1 cellular context compared by ENCODE assay signal in the genomic region with DNA sequence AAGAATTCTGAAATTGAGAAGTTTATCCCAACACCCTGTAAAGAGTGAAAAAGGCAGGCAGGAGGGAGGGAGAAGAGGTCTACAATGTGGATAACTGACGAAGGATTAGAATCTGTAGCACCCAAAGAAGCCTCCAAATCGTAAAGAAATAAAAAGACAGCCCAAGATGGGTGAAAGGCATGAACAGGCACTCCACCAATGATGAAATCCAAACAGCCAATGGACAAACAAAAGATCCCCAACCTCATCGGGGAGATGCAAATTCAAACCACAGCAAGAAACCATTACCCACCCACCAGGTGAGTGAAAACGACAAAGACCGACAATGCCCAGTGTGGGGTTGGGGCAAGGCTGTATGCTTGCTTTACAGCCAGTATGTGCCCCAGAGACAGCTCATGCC.
TF ChIP-seq lines count a peak whose summit lies in the region.

No MANE protein-coding gene starts in this region.

TF ChIP-seq in GM23338, 12 proteins besides CTCF, POLR2A, EP300 and RAD21 (continued from another document):
- TF ChIP-seq ETS1 (IDR thresholded peaks at IDR 0.05), result no peak
- no peak for TF ChIP-seq STAT1 (IDR thresholded peaks at IDR 0.05; ENCODE audit: unreplicated experiment)
- no peak for TF ChIP-seq ZNF114 (CRISPR knock-in tag; IDR thresholded peaks at IDR 0.05)
- TF ChIP-seq REST (IDR thresholded peaks at IDR 0.05; ENCODE audit: unreplicated experiment), result no peak
- no peak for TF ChIP-seq POLR2AphosphoS5 (IDR thresholded peaks at IDR 0.05; ENCODE audit: low read depth)
- TF ChIP-seq ZNF462 (CRISPR knock-in tag; IDR thresholded peaks at IDR 0.05), result no peak
- no peak for TF ChIP-seq JUNB (IDR thresholded peaks at IDR 0.05; ENCODE audit: unreplicated experiment)
- no peak for TF ChIP-seq EZH2phosphoT487 (IDR thresholded peaks at IDR 0.05; ENCODE audit: unreplicated experiment)
